24 cellular contexts compared by ENCODE assay signal in the genomic region with DNA sequence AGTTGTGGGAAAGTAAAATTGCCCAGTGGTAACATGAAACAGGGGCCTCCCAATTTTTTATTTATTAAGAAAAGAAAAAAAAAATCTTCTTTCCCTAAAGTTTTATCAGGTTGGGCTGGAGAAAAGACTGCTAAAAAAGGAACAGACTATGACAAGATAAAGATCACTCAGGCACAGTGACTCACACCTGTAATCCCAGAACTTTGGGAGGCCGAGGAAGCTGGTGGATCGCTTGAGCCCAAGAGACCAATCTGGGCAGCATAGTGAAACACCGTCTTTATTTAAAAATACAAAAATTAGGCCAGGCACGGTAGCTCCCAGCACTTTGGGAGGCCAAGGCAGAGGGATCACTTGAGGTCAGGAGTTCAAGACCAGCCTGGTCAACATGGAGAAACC.
"Had no signal": no experiment of that assay in that cellular context is flagged by ENCODE, and none has a peak within 500 bp of the region (broad histone marks: within the 10 kb centered on the region; RNA-seq: fewer than 3 reads in every experiment).

No MANE protein-coding gene starts in this region.

- H3K4me1 ChIP-seq: body of pancreas, left lung, uterus had no signal

- H3K36me3 Mint-ChIP-seq: activated CD4-positive, alpha-beta memory T cell treated with anti-CD3 and anti-CD28 coated beads for 36 hours; natural killer cell treated with Interleukin-12 subunit alpha and Interleukin-12 subunit beta and Interleukin-15 and Interleukin-18, amount 100 ng/mL, for 72 hours; stimulated activated effector memory CD8-positive, alpha-beta T cell treated with anti-CD3 and anti-CD28 coated beads, Interleukin-12 subunit alpha, Interleukin-12 subunit beta, amount 100 ng/mL, for 72 hours; type B pancreatic cell had no signal

- H3K36me3 ChIP-seq: heart left ventricle, left lung, lower lobe of right lung, thoracic aorta, uterus had no signal

- H3K4me1 Mint-ChIP-seq: stimulated activated effector memory CD8-positive, alpha-beta T cell treated with anti-CD3 and anti-CD28 coated beads, Interleukin-12 subunit alpha, Interleukin-12 subunit beta, amount 100 ng/mL, for 72 hours had no signal

- H3K27me3 ChIP-seq: body of pancreas, heart left ventricle, left lung, uterus had no signal

- H3K4me3 Mint-ChIP-seq: activated CD4-positive, alpha-beta memory T cell treated with anti-CD3 and anti-CD28 coated beads for 36 hours; activated T-helper 1 cell treated with anti-CD3 and anti-CD28 coated beads, Interleukin-12 subunit alpha, Interleukin-12 subunit beta, Interleukin-2, Interleukin-4 antibody, amounts not matched to agents 30 ng/mL and 10 ng/mL and 1 ng/mL, durations not matched to agents 14 hours and 24 hours and 36 hours; natural killer cell treated with Interleukin-12 subunit alpha and Interleukin-12 subunit beta and Interleukin-15 and Interleukin-18, amount 100 ng/mL, for 72 hours; stimulated activated effector memory CD8-positive, alpha-beta T cell treated with anti-CD3 and anti-CD28 coated beads, Interleukin-12 subunit alpha, Interleukin-12 subunit beta, amount 100 ng/mL, for 72 hours; stimulated activated naive CD8-positive, alpha-beta T cell treated with anti-CD3 and anti-CD28 coated beads, Interleukin-15, Interleukin-2, amounts not matched to agents 100 ng/mL and 50 ng/mL, for 24 hours; T-helper 2 cell treated with Interferon-gamma antibody and Interleukin-4, amounts not matched to agents 5 μg/mL and 100 μg/mL, for 36 hours; type B pancreatic cell had no signal

- H3K9me3 ChIP-seq: body of pancreas, heart left ventricle, left lung, lower lobe of right lung, mucosa of descending colon, thoracic aorta, uterus had no signal

- H3K27me3 Mint-ChIP-seq: activated CD4-positive, alpha-beta memory T cell treated with anti-CD3 and anti-CD28 coated beads for 36 hours; natural killer cell treated with Interleukin-12 subunit alpha and Interleukin-12 subunit beta and Interleukin-15 and Interleukin-18, amount 100 ng/mL, for 72 hours; stimulated activated naive CD8-positive, alpha-beta T cell treated with anti-CD3 and anti-CD28 coated beads, Interleukin-15, Interleukin-2, amounts not matched to agents 100 ng/mL and 50 ng/mL, for 24 hours; type B pancreatic cell had no signal

- H3K4me3 ChIP-seq: body of pancreas, heart left ventricle, left lung, lower lobe of right lung, mucosa of descending colon, skin epidermis, thoracic aorta, uterus had no signal

- H3K9me3 Mint-ChIP-seq: activated T-helper 1 cell treated with anti-CD3 and anti-CD28 coated beads, Interleukin-12 subunit alpha, Interleukin-12 subunit beta, Interleukin-2, Interleukin-4 antibody, amounts not matched to agents 30 ng/mL and 10 ng/mL and 1 ng/mL, durations not matched to agents 14 hours and 24 hours and 36 hours; stimulated activated naive CD8-positive, alpha-beta T cell treated with anti-CD3 and anti-CD28 coated beads, Interleukin-15, Interleukin-2, amounts not matched to agents 100 ng/mL and 50 ng/mL, for 24 hours; T-helper 2 cell treated with Interferon-gamma antibody and Interleukin-4, amounts not matched to agents 5 μg/mL and 100 μg/mL, for 36 hours; type B pancreatic cell had no signal

- DNase-seq: activated CD4-positive, alpha-beta memory T cell treated with anti-CD3 and anti-CD28 coated beads for 36 hours; activated CD8-positive, alpha-beta memory T cell treated with anti-CD3 and anti-CD28 coated beads, Interleukin-2, amount 50 U/mL, for 4 hours; activated gamma-delta T cell treated with Interleukin-2 at 50 U/mL for 16 hours; activated naive CD4-positive, alpha-beta T cell treated with anti-CD3 and anti-CD28 coated beads, Interleukin-2, amount 50 U/mL, for 16 hours; activated T-cell treated with anti-CD3 and anti-CD28 coated beads, Interleukin-2, amount 50 U/mL, for 1 hour; body of pancreas; lower lobe of right lung; mucosa of descending colon; stimulated activated CD4-positive, alpha-beta T cell treated with anti-CD3 and anti-CD28 coated beads, Interleukin-4, amount 100 ng/mL, for 24 hours; T-helper 1 cell had no signal

- H3K27ac Mint-ChIP-seq: activated CD4-positive, alpha-beta memory T cell treated with anti-CD3 and anti-CD28 coated beads for 36 hours; activated T-helper 1 cell treated with anti-CD3 and anti-CD28 coated beads, Interleukin-12 subunit alpha, Interleukin-12 subunit beta, Interleukin-2, Interleukin-4 antibody, amounts not matched to agents 30 ng/mL and 10 ng/mL and 1 ng/mL, durations not matched to agents 14 hours and 24 hours and 36 hours; natural killer cell treated with Interleukin-12 subunit alpha and Interleukin-12 subunit beta and Interleukin-15 and Interleukin-18, amount 100 ng/mL, for 72 hours; stimulated activated effector memory CD8-positive, alpha-beta T cell treated with anti-CD3 and anti-CD28 coated beads, Interleukin-12 subunit alpha, Interleukin-12 subunit beta, amount 100 ng/mL, for 72 hours; stimulated activated naive CD8-positive, alpha-beta T cell treated with anti-CD3 and anti-CD28 coated beads, Interleukin-15, Interleukin-2, amounts not matched to agents 100 ng/mL and 50 ng/mL, for 24 hours; T-helper 2 cell treated with Interferon-gamma antibody and Interleukin-4, amounts not matched to agents 5 μg/mL and 100 μg/mL, for 36 hours had no signal

- ATAC-seq: activated CD4-positive, CD25-positive, alpha-beta regulatory T cell treated with anti-CD3 and anti-CD28 coated beads, Interleukin-2, amount 50 U/mL, for 24 hours; body of pancreas; mucosa of descending colon; natural killer cell treated with Interleukin-12 subunit alpha and Interleukin-12 subunit beta and Interleukin-15 and Interleukin-18, amount 100 ng/mL, for 72 hours; sciatic nerve; stimulated activated effector memory CD8-positive, alpha-beta T cell treated with anti-CD3 and anti-CD28 coated beads, Interleukin-12 subunit alpha, Interleukin-12 subunit beta, amount 100 ng/mL, for 72 hours had no signal

- H3K27ac ChIP-seq: body of pancreas, heart left ventricle, left lung, lower lobe of right lung, skin epidermis, thoracic aorta, VCaP had no signal
